Comparison of ENCODE assay signal across 20 cellular contexts in the genomic region with DNA sequence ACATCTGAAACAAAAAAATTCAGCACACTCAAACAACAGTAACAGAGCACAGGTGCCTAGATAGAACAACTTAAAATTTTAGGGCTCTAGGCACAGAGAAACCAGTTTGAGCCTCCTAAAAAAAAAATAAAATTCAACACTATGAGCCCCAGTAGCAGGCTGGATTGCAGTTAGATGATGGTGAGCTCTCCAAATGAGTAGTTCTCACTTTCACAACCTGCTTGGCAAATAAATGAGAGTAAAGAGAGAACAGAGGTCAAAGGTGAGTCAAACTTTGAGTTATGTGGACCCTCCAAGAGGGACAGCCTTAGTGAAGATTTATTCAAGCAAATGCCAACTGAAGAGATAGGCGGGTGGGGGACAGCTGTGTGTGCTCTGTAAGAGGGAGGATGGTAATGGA. TPM values are rescaled to one million over a fixed set of nuclear protein-coding genes. Genes with fewer than 3 reads are reported as not detected.
DNase-seq lines count a peak whose midpoint lies in the region; ATAC-seq, FAIRE-seq and TF ChIP-seq lines count a peak whose summit lies in the region.
"Had no signal": no experiment of that assay in that cellular context is flagged by ENCODE, and none has a peak within 500 bp of the region (broad histone marks: within the 10 kb centered on the region; RNA-seq: fewer than 3 reads in every experiment).

No MANE protein-coding gene starts in this region.

- H3K9me3 Mint-ChIP-seq in activated T-cell treated with anti-CD3 and anti-CD28 coated beads, Interleukin-2, amount 50 U/mL, for 72 hours = no peaks in the 10 kb centered on the region
- H3K9me3 Mint-ChIP-seq in activated B cell treated with CpG ODN at 0.5 μM for 24 hours (no peaks in the 10 kb centered on the region), glutamatergic neuron (ENCODE audit: unreplicated experiment) (peaks cover 11% of the 10 kb centered on the region)
- H3K9me3 Mint-ChIP-seq: endodermal cell had no signal

- WGBS in aorta, 2 donors = 70 to 74% methylated on average over 1 of the region's 1 CpG
- WGBS in mesendoderm (ENCODE audit: extremely low coverage, insufficient coverage, low lambda C conversion rate) = no CpG with 5 or more reads among the region's 1 CpG

- H3K9me3 ChIP-seq in aorta (ENCODE audit: control insufficient read depth, low read length) = no peaks in the 10 kb centered on the region
- H3K9me3 ChIP-seq: A549 had no signal

- H3K36me3 ChIP-seq in aorta (ENCODE audit: control insufficient read depth in 1 of 2, insufficient read depth in 2 of 2, low read length in 1 of 2) (no peaks in the 10 kb centered on the region), mesendoderm (ENCODE audit: control insufficient read depth, insufficient read depth, low read length) (no peaks in the 10 kb centered on the region)

- H3K4me2 ChIP-seq in mesendoderm (ENCODE audit: low read length) = no peak overlapping the region
- H3K4me2 ChIP-seq: A549, KMS-11 had no signal

- H3K4me3 ChIP-seq in aorta (ENCODE audit: low read length in 2 of 2) (no peak overlapping the region), mesendoderm (ENCODE audit: low read length) (no peak overlapping the region)
- H3K4me3 ChIP-seq: A549 had no signal

- POLR2A ChIA-PET in activated B cell treated with CpG ODN at 0.5 μM for 24 hours (lab: Charles Lee) = interaction anchor here (1.3 kb wide), 1 partner anchor 24 kb away, joined by 4 read pairs; no protein-coding TSS in a partner anchor

- peaks cover 8% of the 10 kb centered on the region in 2 donors for H3K36me3 Mint-ChIP-seq in activated T-cell treated with anti-CD3 and anti-CD28 coated beads, Interleukin-2, amount 50 U/mL, for 72 hours (ENCODE audit: insufficient read depth in 2 of 2)
- peaks cover 30% of the 10 kb centered on the region for H3K36me3 Mint-ChIP-seq in activated B cell treated with CpG ODN at 0.5 μM for 24 hours (ENCODE audit: low read depth)
- peaks cover 6% of the 10 kb centered on the region for H3K36me3 Mint-ChIP-seq in glutamatergic neuron (ENCODE audit: unreplicated experiment)

- H2BK120ac ChIP-seq in mesendoderm (ENCODE audit: low read depth, low read length) = no peak overlapping the region

- H2BK5ac ChIP-seq in mesendoderm (ENCODE audit: low read length) = no peak overlapping the region

- no peak overlapping the region for H4K8ac ChIP-seq in mesendoderm (ENCODE audit: low read depth, low read length)

- ATAC-seq in activated T-cell treated with anti-CD3 and anti-CD28 coated beads, Interleukin-2, amount 50 U/mL, for 72 hours (replicated peaks in 1 of 2) = peak; percentile 56 to 61
- ATAC-seq in HG02798 (IDR thresholded peaks at IDR 0.05; ENCODE audit: poor library complexity, unreplicated experiment) = peak; percentile 40
- no peak for ATAC-seq in activated B cell treated with CpG ODN at 0.5 μM for 24 hours (ENCODE audit: low read depth)
- ATAC-seq in aorta (ENCODE audit: low FRiP score) = no peak
- ATAC-seq: A549, sciatic nerve had no signal

- H2AK5ac ChIP-seq in mesendoderm (ENCODE audit: low read length) = no peak overlapping the region

- CTCF ChIA-PET in activated B cell treated with CpG ODN at 0.5 μM for 24 hours (lab: Charles Lee) = interaction anchor here (0.8 to 5.0 kb wide), 5 partner anchors 9 to 44 kb away, joined by 3 to 40 read pairs (median 4); no protein-coding TSS in a partner anchor

- peak overlapping the region; percentile 7 to 51 for H3K27ac ChIP-seq in aorta (ENCODE audit: low read depth in 1 of 2, low read length in 2 of 2)
- H3K27ac ChIP-seq in mesendoderm (ENCODE audit: low read depth, low read length) = no peak overlapping the region
- H3K27ac ChIP-seq: A549, KMS-11, WERI-Rb-1 had no signal

- no peak overlapping the region for H2BK15ac ChIP-seq in mesendoderm (replicated peaks; ENCODE audit: low read depth)

- H3K9ac ChIP-seq in mesendoderm (ENCODE audit: low read length) = no peak overlapping the region
- H3K9ac ChIP-seq: KMS-11 had no signal

- peaks cover 34% of the 10 kb centered on the region for H3K4me1 Mint-ChIP-seq in activated T-cell treated with anti-CD3 and anti-CD28 coated beads, Interleukin-2, amount 50 U/mL, for 72 hours (ENCODE audit: low read depth)
- H3K4me1 Mint-ChIP-seq in activated B cell treated with CpG ODN at 0.5 μM for 24 hours (peaks cover 94% of the 10 kb centered on the region), glutamatergic neuron (ENCODE audit: low read depth, unreplicated experiment) (peaks cover 13% of the 10 kb centered on the region)

- H3K27me3 Mint-ChIP-seq in activated T-cell treated with anti-CD3 and anti-CD28 coated beads, Interleukin-2, amount 50 U/mL, for 72 hours (ENCODE audit: low read depth) = peaks cover 7% of the 10 kb centered on the region
- H3K27me3 Mint-ChIP-seq in activated B cell treated with CpG ODN at 0.5 μM for 24 hours (no peaks in the 10 kb centered on the region), glutamatergic neuron (ENCODE audit: unreplicated experiment) (peaks cover 12% of the 10 kb centered on the region)
- H3K27me3 Mint-ChIP-seq: activated naive CD8-positive, alpha-beta T cell had no signal

- no peak overlapping the region for H3K18ac ChIP-seq in mesendoderm (ENCODE audit: low read length)

- TF ChIP-seq CTCF in activated B cell treated with CpG ODN at 0.5 μM for 24 hours (IDR thresholded peaks at IDR 0.05) (no peak), glutamatergic neuron (IDR thresholded peaks at IDR 0.05; ENCODE audit: partially characterized antibody, unreplicated experiment) (no peak)

- H3K27me3 ChIP-seq in aorta (ENCODE audit: control insufficient read depth in 1 of 2, insufficient read depth in 2 of 2, low read length in 1 of 2) = no peaks in the 10 kb centered on the region
- no peaks in the 10 kb centered on the region for H3K27me3 ChIP-seq in mesendoderm (ENCODE audit: insufficient read depth, low read length, poor library complexity)

- H3K79me2 ChIP-seq in mesendoderm (ENCODE audit: control insufficient read depth, insufficient read depth, low read length) = no peaks in the 10 kb centered on the region

- H3K56ac ChIP-seq in mesendoderm (ENCODE audit: low read length) = no peak overlapping the region

- intact Hi-C loops in activated B cell treated with CpG ODN at 0.5 μM for 24 hours (cut with micrococcal nuclease) (no loop called here), aorta (cut with DNase I) (no loop called here)

- H3K27ac Mint-ChIP-seq in activated T-cell treated with anti-CD3 and anti-CD28 coated beads, Interleukin-2, amount 50 U/mL, for 72 hours = no peak overlapping the region
- H3K27ac Mint-ChIP-seq in activated B cell treated with CpG ODN at 0.5 μM for 24 hours = peak overlapping the region; percentile 73
- H3K27ac Mint-ChIP-seq in glutamatergic neuron (ENCODE audit: unreplicated experiment) = no peak overlapping the region
- H3K27ac Mint-ChIP-seq: activated naive CD8-positive, alpha-beta T cell; endodermal cell had no signal

- peak overlapping the region; percentile 11 to 38 for H3K4me3 Mint-ChIP-seq in activated T-cell treated with anti-CD3 and anti-CD28 coated beads, Interleukin-2, amount 50 U/mL, for 72 hours
- H3K4me3 Mint-ChIP-seq in activated B cell treated with CpG ODN at 0.5 μM for 24 hours (peak overlapping the region; percentile 12), glutamatergic neuron (ENCODE audit: unreplicated experiment) (no peak overlapping the region)
- H3K4me3 Mint-ChIP-seq: activated naive CD8-positive, alpha-beta T cell; endodermal cell had no signal

- no peak overlapping the region for H3K4ac ChIP-seq in mesendoderm (ENCODE audit: low read depth, low read length)

- no peak for FAIRE-seq in HTR-8/SVneo (lab: Jason Lieb, UNC)
- FAIRE-seq: A549, GM12892 had no signal

- DNase-seq in activated T-cell treated with anti-CD3 and anti-CD28 coated beads, Interleukin-2, amount 50 U/mL, for 72 hours = no peak
- no peak for DNase-seq in activated T-cell treated with anti-CD3 and anti-CD28 coated beads for 4 hours
- DNase-seq in activated B cell treated with CpG ODN at 0.5 μM for 24 hours = no peak
- DNase-seq in aorta = no peak
- no peak for DNase-seq in glutamatergic neuron
- no peak for DNase-seq in mesendoderm
- no peak for DNase-seq in HTR-8/SVneo (ENCODE audit: insufficient read length, low spot score)
- DNase-seq: caudate nucleus; endodermal cell; NCI-H146; stimulated activated CD4-positive, alpha-beta T cell treated with anti-CD3 and anti-CD28 coated beads, Interleukin-4, amount 100 ng/mL, for 24 hours; WERI-Rb-1 had no signal

- H3K23ac ChIP-seq in mesendoderm (ENCODE audit: low read length) = no peak overlapping the region

- H3K4me1 ChIP-seq in aorta (ENCODE audit: control insufficient read depth in 1 of 2, insufficient read depth in 2 of 2, low read length in 2 of 2) (peaks cover 6 to 27% of the 10 kb centered on the region in 2 donors), mesendoderm (ENCODE audit: control insufficient read depth, low read depth, low read length) (peaks cover 3% of the 10 kb centered on the region)
- H3K4me1 ChIP-seq: A549 had no signal

- H4K5ac ChIP-seq in mesendoderm (ENCODE audit: low read length) = no peak overlapping the region

- no peaks in the 10 kb centered on the region for H3K79me1 ChIP-seq in mesendoderm (ENCODE audit: low read length)

RNA-seq across cellular contexts. Expression of a gene that starts 3.6 kb away (rescaled TPM):
- 1 to 10 TPM; 5.9 to 6.4 TPM for total RNA-seq in activated T-cell treated with anti-CD3 and anti-CD28 coated beads, Interleukin-2, amount 50 U/mL, for 72 hours
- total RNA-seq in activated B cell treated with CpG ODN at 0.5 μM for 24 hours (14.5 and 17.9 TPM in 2 replicates), aorta (10 to 100 TPM in 1 of 2 donors, 1 to 10 TPM in 1; 6.6 to 11.2 TPM), glutamatergic neuron (ENCODE audit: unreplicated experiment) (34.8 TPM)
- 1 to 10 TPM; 2.1 to 7.5 TPM for polyA plus RNA-seq in aorta
- 7.6 TPM for polyA plus RNA-seq in mesendoderm (2013, experiment 1 of 2)
- 9.2 TPM for polyA plus RNA-seq in mesendoderm (2013, experiment 2 of 2)
- total RNA-seq: fibroblast of villous mesenchyme, NCI-H460 had no signal
- polyA plus RNA-seq: A549 had no signal

Comparison
In these comparisons a context has a peak if more than half of its experiments do, and no peak if none do; other contexts are left out.
1. ATAC-seq: peak in activated T-cell treated with anti-CD3 and anti-CD28 coated beads, Interleukin-2, amount 50 U/mL, for 72 hours (2 of 2) and HG02798 (single experiment); none in activated B cell treated with CpG ODN at 0.5 μM for 24 hours (single experiment) and aorta (single experiment).